ENCODE assay signal across 8 cellular contexts in the genomic region with DNA sequence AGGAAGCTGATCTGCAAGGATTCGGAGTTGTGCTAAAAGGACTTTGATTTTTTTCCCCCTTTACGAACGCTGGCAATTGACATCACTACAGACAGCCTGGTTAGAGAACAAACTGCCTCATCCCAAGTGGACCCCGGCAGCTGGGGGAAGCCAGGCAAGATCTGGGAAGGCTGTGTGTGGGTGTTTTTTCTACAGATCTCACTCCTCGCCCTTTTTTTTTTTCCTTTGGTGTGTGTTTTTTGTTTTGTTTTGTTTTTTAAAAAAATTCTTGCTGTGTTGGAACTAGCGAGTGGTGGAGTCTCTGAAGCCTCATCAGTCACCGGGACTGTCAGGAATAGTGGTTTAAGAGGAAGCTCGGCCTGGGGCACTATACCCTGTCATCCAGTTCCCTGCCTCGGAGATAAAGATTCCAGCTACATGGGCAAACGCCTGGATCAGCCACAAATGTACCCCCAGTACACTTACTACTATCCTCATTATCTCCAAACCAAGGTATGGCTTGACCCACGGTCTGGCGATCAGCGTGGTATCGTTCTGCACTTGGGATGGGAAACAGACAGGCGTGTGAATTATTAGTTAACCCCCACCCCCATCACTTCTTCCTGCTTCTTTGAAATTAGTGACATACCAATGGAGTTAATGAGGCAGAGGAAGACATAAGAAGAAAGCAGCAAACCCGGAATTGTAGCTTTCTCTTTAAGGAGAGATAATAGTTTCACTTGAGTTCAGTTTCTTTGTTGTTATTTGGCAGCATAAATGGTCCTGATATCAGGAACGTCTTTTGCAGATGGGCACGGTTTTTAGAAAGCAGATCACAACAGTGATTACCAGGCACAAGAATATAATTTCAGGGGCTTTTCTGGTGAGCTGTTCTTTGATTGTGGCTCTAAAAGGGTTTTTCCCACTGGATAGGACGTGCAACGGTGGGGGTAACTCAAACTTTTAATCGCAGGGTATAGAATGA. TPM values are rescaled to one million over a fixed set of nuclear protein-coding genes. Genes with fewer than 3 reads are reported as not detected.
DNase-seq lines count a peak whose midpoint lies in the region; ATAC-seq, FAIRE-seq and TF ChIP-seq lines count a peak whose summit lies in the region.
"Had no signal": no experiment of that assay in that cellular context is flagged by ENCODE, and none has a peak within 500 bp of the region (broad histone marks: within the 10 kb centered on the region; RNA-seq: fewer than 3 reads in every experiment).

No MANE protein-coding gene starts in this region.

- peak; percentile 76 for FAIRE-seq in GM18507 (lab: Jason Lieb, UNC)
- FAIRE-seq: colon had no signal

- H3K4me3 ChIP-seq in HCT116 (replicated peaks in 1 of 2; ENCODE audit: low read depth in 1 of 2, low read length in 2 of 2) (peak overlapping the region in 1 of 2 experiments; percentile 51; a peak in 1 of 4 replicates), OCI-LY3 (ENCODE audit: low read length) (peak overlapping the region; percentile 75), ectodermal cell (ENCODE audit: insufficient read depth, low read depth, low read length) (peak overlapping the region; percentile 33), mucosa of descending colon (peak overlapping the region; percentile 4)

- RAD21 ChIA-PET in HCT116 (lab: Charles Lee; ENCODE audit: low non-redundant PET in 1 of 2, low total read pairs in 2 of 2, uncharacterized antibody in 2 of 2, unreplicated experiment in 2 of 2), result no interaction called here

- POLR2A ChIA-PET in HCT116 (lab: Charles Lee), result interaction anchor here (0.7 to 0.9 kb wide), 2 partner anchors 13 to 118 kb away, joined by 3 to 6 read pairs; no protein-coding TSS in a partner anchor

- no peak for TF ChIP-seq POLR2A in HCT116 (IDR thresholded peaks at IDR 0.05; ENCODE audit: borderline replicate concordance, extremely low read depth, insufficient read depth, insufficient read length)

- H3K27me3 ChIP-seq in HCT116 (ENCODE audit: insufficient read depth, low read length) (peaks cover 18% of the 10 kb centered on the region), OCI-LY3 (ENCODE audit: low read depth, low read length) (peaks cover 47% of the 10 kb centered on the region), ectodermal cell (ENCODE audit: control insufficient read depth, insufficient read depth, low read length, poor library complexity, severe bottlenecking) (no peaks in the 10 kb centered on the region)

- intact Hi-C loops in HCT116 (cut with micrococcal nuclease) (no loop called here), mucosa of descending colon (cut with DNase I, micrococcal nuclease) (loop anchor here in 1 of 2 donors (10.0 kb wide), 2 partner anchors 413 to 483 kb away; no protein-coding TSS in a partner anchor)

- no peaks in the 10 kb centered on the region for H3K9me2 ChIP-seq in HCT116 (ENCODE audit: insufficient read depth)

- no TSS peak for BruUV-seq in HCT116 (replicated peaks; lab: Mats Ljungman, UMichigan)

- H3K79me2 ChIP-seq in HCT116 (ENCODE audit: insufficient read depth, low read length) (no peaks in the 10 kb centered on the region), OCI-LY3 (ENCODE audit: low read length) (no peaks in the 10 kb centered on the region)

- 0 out of 2 replicates have a peak, but pooled peaks have one; percentile 9 for ATAC-seq in HCT116
- ATAC-seq in mucosa of descending colon, result peak; percentile 23

- CTCF ChIA-PET in HCT116 (lab: Charles Lee), result no interaction called here

- H3K27ac ChIP-seq in HCT116 (ENCODE audit: low read depth, low read length) (no peak overlapping the region), OCI-LY3 (ENCODE audit: low read length) (no peak overlapping the region), ectodermal cell (ENCODE audit: insufficient read depth, low read depth, low read length, poor library complexity, severe bottlenecking) (peak overlapping the region; percentile 85)

- H3K4me1 ChIP-seq in HCT116 (ENCODE audit: control insufficient read depth in 1 of 2, insufficient read depth in 2 of 2, low read length in 2 of 2) (peaks cover 5 to 9% of the 10 kb centered on the region in 2 experiments; a peak in 2 of 4 replicates), OCI-LY3 (ENCODE audit: low read length) (peaks cover 52% of the 10 kb centered on the region), ectodermal cell (ENCODE audit: control insufficient read depth, insufficient read depth, low read length) (peaks cover 23% of the 10 kb centered on the region), mucosa of descending colon (ENCODE audit: low read depth) (no peaks in the 10 kb centered on the region)

- H3K36me3 ChIP-seq in HCT116 (ENCODE audit: control insufficient read depth in 1 of 2, insufficient read depth in 2 of 2, low read length in 2 of 2) (no peaks in the 10 kb centered on the region), OCI-LY3 (replicated peaks; ENCODE audit: low read depth, low read length) (no peaks in the 10 kb centered on the region), ectodermal cell (ENCODE audit: control insufficient read depth, insufficient read depth, low read length) (no peaks in the 10 kb centered on the region), mucosa of descending colon (ENCODE audit: low read depth) (no peaks in the 10 kb centered on the region)

- no peak overlapping the region for H3K9ac ChIP-seq in HCT116 (ENCODE audit: low read length)
- peak overlapping the region; percentile 43 for H3K9ac ChIP-seq in OCI-LY3 (ENCODE audit: low read length)

- H2AFZ ChIP-seq in HCT116 (ENCODE audit: low read depth, low read length, poor library complexity, severe bottlenecking), result peak overlapping the region; percentile 86
- H2AFZ ChIP-seq in OCI-LY3 (ENCODE audit: low read depth, low read length), result no peak overlapping the region

- TF ChIP-seq CTCF in HCT116 (IDR thresholded peaks at IDR 0.05 in 2 of 3, conservative IDR thresholded peaks at IDR 0.05 in 1 of 3; ENCODE audit: borderline replicate concordance in 1 of 3, insufficient read depth in 1 of 3, low read depth in 2 of 3, low read length in 2 of 3), result no peak
- TF ChIP-seq CTCF in OCI-LY3 (IDR thresholded peaks at IDR 0.05; ENCODE audit: low read depth, low read length), result no peak
- TF ChIP-seq CTCF in mucosa of descending colon (IDR thresholded peaks at IDR 0.05), result no peak

- no peak for DNase-seq in GM18507 (ENCODE audit: extremely low spot score, insufficient read length, low read depth)
- no peak for DNase-seq in HCT116 (ENCODE audit: low read depth, low spot score)
- peak in 1 of 3 donors; percentile 5 for DNase-seq in mucosa of descending colon
- no peak for DNase-seq in Ammon's horn (ENCODE audit: low spot score)
- no peak for DNase-seq in NCI-H1105 treated with DMSO at 0.1 percent for 48 hours (lab: John Stamatoyannopoulos, UW)

- WGBS in ectodermal cell, 2 experiments, result 20 to 28% methylated on average over 19 to 21 of the region's 21 CpGs

- H4K20me1 ChIP-seq in HCT116 (ENCODE audit: insufficient read depth) (no peaks in the 10 kb centered on the region), OCI-LY3 (ENCODE audit: insufficient read depth, low read length) (no peaks in the 10 kb centered on the region)

- no peak for TF ChIP-seq RAD21 in HCT116 (IDR thresholded peaks at IDR 0.05; ENCODE audit: low read depth)

- H3K9me3 ChIP-seq in HCT116 (ENCODE audit: control insufficient read depth in 1 of 2, insufficient read depth in 1 of 2, low read depth in 1 of 2, low read length in 2 of 2) (no peaks in the 10 kb centered on the region), OCI-LY3 (ENCODE audit: insufficient read depth, low read length) (no peaks in the 10 kb centered on the region), ectodermal cell (ENCODE audit: control insufficient read depth, low read length) (no peaks in the 10 kb centered on the region), mucosa of descending colon (no peaks in the 10 kb centered on the region)

- H3K4me2 ChIP-seq in HCT116 (ENCODE audit: low read length) (peak overlapping the region; percentile 76), OCI-LY3 (ENCODE audit: low read length) (peak overlapping the region; percentile 90)

TF ChIP-seq in HCT116, 20 proteins besides CTCF, POLR2A, EP300 and RAD21:
- TF ChIP-seq, protein P1, sequence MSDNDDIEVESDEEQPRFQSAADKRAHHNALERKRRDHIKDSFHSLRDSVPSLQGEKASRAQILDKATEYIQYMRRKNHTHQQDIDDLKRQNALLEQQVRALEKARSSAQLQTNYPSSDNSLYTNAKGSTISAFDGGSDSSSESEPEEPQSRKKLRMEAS (IDR thresholded peaks at IDR 0.05), result no peak
- TF ChIP-seq ZFX (IDR thresholded peaks at IDR 0.05), result no peak
- TF ChIP-seq CEBPB (IDR thresholded peaks at IDR 0.05; ENCODE audit: low read depth), result no peak
- no peak for TF ChIP-seq ZNF274 (IDR thresholded peaks at IDR 0.05; ENCODE audit: low read depth, low read length)
- no peak for TF ChIP-seq YY1 (IDR thresholded peaks at IDR 0.05; ENCODE audit: extremely low read depth, insufficient replicate concordance, low read depth, low read length)
- no peak for TF ChIP-seq TCF7L2 (IDR thresholded peaks at IDR 0.05; ENCODE audit: borderline replicate concordance, extremely low read depth, insufficient read depth, insufficient read length)
- no peak for TF ChIP-seq POLR2AphosphoS5 (IDR thresholded peaks at IDR 0.05; ENCODE audit: low read depth, low read length)
- TF ChIP-seq, protein P2, sequence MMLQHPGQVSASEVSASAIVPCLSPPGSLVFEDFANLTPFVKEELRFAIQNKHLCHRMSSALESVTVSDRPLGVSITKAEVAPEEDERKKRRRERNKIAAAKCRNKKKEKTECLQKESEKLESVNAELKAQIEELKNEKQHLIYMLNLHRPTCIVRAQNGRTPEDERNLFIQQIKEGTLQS (IDR thresholded peaks at IDR 0.05), result no peak
- no peak for TF ChIP-seq SRF (IDR thresholded peaks at IDR 0.05; ENCODE audit: low read depth)
- TF ChIP-seq EZH2phosphoT487 (IDR thresholded peaks at IDR 0.05; ENCODE audit: borderline replicate concordance), result no peak
- TF ChIP-seq EZH2 (IDR thresholded peaks at IDR 0.05), result no peak

RNA-seq across cellular contexts. Expression of a gene that starts 0.7 kb away (rescaled TPM):
- 0.42 TPM for total RNA-seq in HCT116 (2021; ENCODE audit: unreplicated experiment)
- polyA plus RNA-seq in HCT116 (2012), result 0.07 and 0.31 TPM in 2 replicates
- polyA plus RNA-seq in ectodermal cell (2013, experiment 1 of 4), result 2.3 TPM
- 1.8 TPM for polyA plus RNA-seq in ectodermal cell (2013, experiment 2 of 4)
- 2.9 TPM for polyA plus RNA-seq in ectodermal cell (2013, experiment 3 of 4)
- polyA plus RNA-seq in ectodermal cell (2013, experiment 4 of 4), result 2.9 TPM
- 10 to 100 TPM in 2 of 3 donors, 1 to 10 TPM in 1; 4.6 to 53.6 (median 11.7) TPM for total RNA-seq in mucosa of descending colon
